18 cellular contexts compared by ENCODE assay signal in the genomic region with DNA sequence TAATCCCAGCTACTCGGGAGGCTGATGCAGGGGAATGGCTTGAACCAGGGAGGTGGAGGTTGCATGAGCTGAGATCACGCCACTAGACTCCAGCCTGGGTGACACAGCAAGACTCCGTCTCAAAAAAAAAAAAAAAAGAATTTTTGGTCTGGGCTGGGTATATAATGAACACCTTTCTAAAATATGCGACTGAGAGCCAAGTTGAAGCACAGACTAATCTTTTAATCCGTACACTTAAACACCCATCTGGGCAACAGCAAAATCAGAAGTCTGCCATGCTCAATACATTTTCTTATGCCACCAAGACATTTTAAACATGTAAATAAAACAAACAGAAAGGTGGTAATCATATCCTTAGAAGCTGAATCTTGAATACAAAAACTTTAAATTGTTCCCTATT. TPM values are rescaled to one million over a fixed set of nuclear protein-coding genes. Genes with fewer than 3 reads are reported as not detected.
DNase-seq lines count a peak whose midpoint lies in the region; ATAC-seq and TF ChIP-seq lines count a peak whose summit lies in the region.
"Had no signal": no experiment of that assay in that cellular context is flagged by ENCODE, and none has a peak within 500 bp of the region (broad histone marks: within the 10 kb centered on the region; RNA-seq: fewer than 3 reads in every experiment).

No MANE protein-coding gene starts in this region.

- no peak overlapping the region for H3K4me3 Mint-ChIP-seq in activated naive CD4-positive, alpha-beta T cell treated with anti-CD3 and anti-CD28 coated beads, Interleukin-2, amount 10 ng/mL, durations not matched to agents 7 days and 5 days
- H3K4me3 Mint-ChIP-seq: CD4-positive, alpha-beta memory T cell had no signal

- peak; percentile 66 for ATAC-seq in esophagus mucosa
- ATAC-seq: GM12878 had no signal

- CTCF ChIA-PET in activated naive CD4-positive, alpha-beta T cell treated with anti-CD3 and anti-CD28 coated beads, Interleukin-2, amount 10 ng/mL, durations not matched to agents 7 days and 5 days (lab: Charles Lee): interaction anchor here (1.2 kb wide), 1 partner anchor 11 kb away, joined by 3 read pairs; no protein-coding TSS in a partner anchor

- peaks cover 24% of the 10 kb centered on the region for H3K36me3 Mint-ChIP-seq in activated naive CD4-positive, alpha-beta T cell treated with anti-CD3 and anti-CD28 coated beads, Interleukin-2, amount 10 ng/mL, durations not matched to agents 7 days and 5 days

- no peaks in the 10 kb centered on the region for H3K27me3 Mint-ChIP-seq in activated naive CD4-positive, alpha-beta T cell treated with anti-CD3 and anti-CD28 coated beads, Interleukin-2, amount 10 ng/mL, durations not matched to agents 7 days and 5 days
- H3K27me3 Mint-ChIP-seq: CD4-positive, alpha-beta memory T cell had no signal

- no peaks in the 10 kb centered on the region for H3K9me3 Mint-ChIP-seq in activated naive CD4-positive, alpha-beta T cell treated with anti-CD3 and anti-CD28 coated beads, Interleukin-2, amount 10 ng/mL, durations not matched to agents 7 days and 5 days
- H3K9me3 Mint-ChIP-seq: CD4-positive, alpha-beta memory T cell had no signal

- H3K4me3 ChIP-seq in foreskin fibroblast (ENCODE audit: low read depth in 1 of 2, low read length in 2 of 2): no peak overlapping the region
- H3K4me3 ChIP-seq: GM12878 had no signal

- peak; percentile 11 to 71 for DNase-seq in NCI-H524 (lab: John Stamatoyannopoulos, UW)
- peak; percentile 46 for DNase-seq in NCI-H82 treated with DMSO at 0.1 percent for 48 hours (lab: John Stamatoyannopoulos, UW; ENCODE audit: unreplicated experiment)
- no peak for DNase-seq in activated gamma-delta T cell (lab: John Stamatoyannopoulos, UW)
- no peak for DNase-seq in activated naive CD4-positive, alpha-beta T cell treated with anti-CD3 and anti-CD28 coated beads, Interleukin-2, amount 10 ng/mL, durations not matched to agents 7 days and 5 days
- DNase-seq in foreskin fibroblast: no peak
- no peak for DNase-seq in activated naive CD4-positive, alpha-beta T cell treated with Interleukin-2 at 50 U/mL for 16 hours
- DNase-seq: C1 segment of cervical spinal cord; Calu3; CD4-positive, alpha-beta memory T cell; COR-L47; DMS 273 treated with DMSO at 0.1 percent for 48 hours; DMS79; EL; GDM1; GOT3; HCEC 1CT had no signal

- no peak overlapping the region for H3K27ac Mint-ChIP-seq in activated naive CD4-positive, alpha-beta T cell treated with anti-CD3 and anti-CD28 coated beads, Interleukin-2, amount 10 ng/mL, durations not matched to agents 7 days and 5 days
- H3K27ac Mint-ChIP-seq: CD4-positive, alpha-beta memory T cell had no signal

- no peaks in the 10 kb centered on the region for H3K4me1 Mint-ChIP-seq in activated naive CD4-positive, alpha-beta T cell treated with anti-CD3 and anti-CD28 coated beads, Interleukin-2, amount 10 ng/mL, durations not matched to agents 7 days and 5 days

- no peak for TF ChIP-seq CTCF in foreskin fibroblast (IDR thresholded peaks at IDR 0.05; ENCODE audit: low read depth, low read length)

RNA-seq across cellular contexts. Expression of gene ABCB10, which starts 31.6 kb away (rescaled TPM):
- total RNA-seq in esophagus mucosa: 11.3 TPM

RNA-seq across cellular contexts. Expression of gene TAF5L, which starts 35.8 kb away (rescaled TPM):
- total RNA-seq in esophagus mucosa: 11.6 TPM

RNA-seq across cellular contexts. Expression of gene URB2, which starts 35.9 kb away (rescaled TPM):
- 6.3 TPM for total RNA-seq in esophagus mucosa

Comparison
In these comparisons a context has a peak if more than half of its experiments do, and no peak if none do; other contexts are left out.
1. DNase-seq: peak in NCI-H524 (2 of 2) and NCI-H82 treated with DMSO at 0.1 percent for 48 hours (single experiment); none in activated gamma-delta T cell (single experiment), activated naive CD4-positive, alpha-beta T cell treated with anti-CD3 and anti-CD28 coated beads, Interleukin-2, amount 10 ng/mL, durations not matched to agents 7 days and 5 days (single experiment), foreskin fibroblast (0 of 2) and activated naive CD4-positive, alpha-beta T cell treated with Interleukin-2 at 50 U/mL for 16 hours (single experiment).